ENCODE assay signal across 20 cellular contexts in the genomic region with DNA sequence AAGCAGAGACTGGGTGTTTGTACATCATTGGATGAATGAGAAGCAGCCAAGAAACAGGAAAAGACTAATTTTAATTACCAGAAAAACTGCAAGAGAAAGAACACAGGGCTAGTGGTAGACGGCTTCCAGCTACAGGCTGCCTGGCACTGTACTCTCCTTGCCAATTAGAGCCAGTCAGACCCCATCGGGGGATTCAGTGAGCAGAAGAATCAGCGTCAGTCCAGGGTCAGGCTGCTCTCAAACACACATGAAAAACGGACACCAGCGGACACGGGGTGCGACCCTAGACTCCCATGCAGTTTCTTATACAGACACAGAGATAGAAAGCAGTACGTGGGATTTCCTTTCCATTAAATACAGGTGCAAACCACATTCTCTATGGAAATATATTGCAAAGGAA. TPM values are rescaled to one million over a fixed set of nuclear protein-coding genes. Genes with fewer than 3 reads are reported as not detected.
DNase-seq lines count a peak whose midpoint lies in the region; ATAC-seq, FAIRE-seq and TF ChIP-seq lines count a peak whose summit lies in the region.
"Had no signal": no experiment of that assay in that cellular context is flagged by ENCODE, and none has a peak within 500 bp of the region (broad histone marks: within the 10 kb centered on the region; RNA-seq: fewer than 3 reads in every experiment).

No MANE protein-coding gene starts in this region.

- H3K9me3 ChIP-seq in BE2C (no peaks in the 10 kb centered on the region), MG63 (no peaks in the 10 kb centered on the region), astrocyte (ENCODE audit: insufficient read depth, low read depth, low read length) (no peaks in the 10 kb centered on the region), heart right ventricle (no peaks in the 10 kb centered on the region), right cardiac atrium (ENCODE audit: control insufficient read depth, low read length) (no peaks in the 10 kb centered on the region)
- H3K9me3 ChIP-seq: ascending aorta, Peyer's patch, right lobe of liver, upper lobe of right lung had no signal

- H3K4me1 Mint-ChIP-seq in astrocyte (ENCODE audit: low read depth, unreplicated experiment) = no peaks in the 10 kb centered on the region
- H3K4me1 Mint-ChIP-seq in progenitor cell of endocrine pancreas (ENCODE audit: low read depth) = peaks cover 4% of the 10 kb centered on the region

- DNase-seq in BE2C = peak; percentile 19
- DNase-seq in MG63 = no peak
- no peak for DNase-seq in astrocyte (ENCODE audit: low read depth)
- no peak for DNase-seq in progenitor cell of endocrine pancreas (ENCODE audit: low spot score, unreplicated experiment)
- DNase-seq in heart right ventricle = no peak
- DNase-seq in right cardiac atrium = no peak
- DNase-seq: activated CD4-positive, alpha-beta T cell treated with anti-CD3 and anti-CD28 coated beads, Interleukin-2, amount 10 ng/mL, durations not matched to agents 7 days and 5 days; activated CD8-positive, alpha-beta memory T cell treated with anti-CD3 and anti-CD28 coated beads, Interleukin-2, amount 50 U/mL, for 4 hours; kidney; NCI-H1092; Peyer's patch; right lobe of liver; stimulated activated naive CD8-positive, alpha-beta T cell treated with anti-CD3 and anti-CD28 coated beads, Interleukin-15, Interleukin-2, amounts not matched to agents 100 U/mL and 50 U/mL, for 24 hours; upper lobe of right lung had no signal

- intact Hi-C loops in heart right ventricle (cut with DNase I) = loop anchor here in 4 of 10 donors (10.0 kb wide), 1 partner anchor 1565 kb away; no protein-coding TSS in a partner anchor
- intact Hi-C loops in right cardiac atrium (cut with DNase I) = no loop called here

- H3K4me2 ChIP-seq in astrocyte (ENCODE audit: low read length) = peak overlapping the region; percentile 95

- ATAC-seq in GM19023 (IDR thresholded peaks at IDR 0.05; ENCODE audit: unreplicated experiment) (no peak), heart right ventricle (no peak), right cardiac atrium (no peak)
- ATAC-seq: natural killer cell treated with Interleukin-12 subunit alpha and Interleukin-12 subunit beta and Interleukin-15 and Interleukin-18, amount 100 ng/mL, for 72 hours had no signal

- 67 to 70% methylated on average over 8 of the region's 8 CpGs for WGBS in heart right ventricle, 2 donors
- 53% methylated on average over 8 of the region's 8 CpGs for WGBS in right cardiac atrium

- H3K9me3 Mint-ChIP-seq in astrocyte (ENCODE audit: unreplicated experiment) = no peaks in the 10 kb centered on the region
- no peaks in the 10 kb centered on the region for H3K9me3 Mint-ChIP-seq in progenitor cell of endocrine pancreas (ENCODE audit: low read depth)
- H3K9me3 Mint-ChIP-seq: activated CD4-positive, alpha-beta T cell treated with anti-CD3 and anti-CD28 coated beads, Interleukin-2, amount 10 ng/mL, durations not matched to agents 7 days and 5 days had no signal

- no peaks in the 10 kb centered on the region; the same call in 1 of the 2 replicates for H3K4me1 ChIP-seq in BE2C
- no peaks in the 10 kb centered on the region for H3K4me1 ChIP-seq in astrocyte (ENCODE audit: insufficient read depth, low read length)
- H3K4me1 ChIP-seq in heart right ventricle = peaks cover 0 to 7% (median 0%) of the 10 kb centered on the region in 9 donors
- H3K4me1 ChIP-seq in right cardiac atrium (ENCODE audit: control insufficient read depth, insufficient read depth, low read length) = no peaks in the 10 kb centered on the region
- H3K4me1 ChIP-seq: ascending aorta had no signal

- TF ChIP-seq CTCF in BE2C (IDR thresholded peaks at IDR 0.05; ENCODE audit: low read depth, low read length) (no peak), astrocyte (IDR thresholded peaks at IDR 0.05; ENCODE audit: insufficient read depth, low read depth, low read length) (no peak), progenitor cell of endocrine pancreas (IDR thresholded peaks at IDR 0.05; ENCODE audit: unreplicated experiment) (no peak), heart right ventricle (IDR thresholded peaks at IDR 0.05) (no peak)

- H3K27ac Mint-ChIP-seq in astrocyte (ENCODE audit: unreplicated experiment) (no peak overlapping the region), progenitor cell of endocrine pancreas (no peak overlapping the region)
- H3K27ac Mint-ChIP-seq: activated CD4-positive, alpha-beta T cell treated with anti-CD3 and anti-CD28 coated beads, Interleukin-2, amount 10 ng/mL, durations not matched to agents 7 days and 5 days; natural killer cell treated with Interleukin-12 subunit alpha and Interleukin-12 subunit beta and Interleukin-15 and Interleukin-18, amount 100 ng/mL, for 72 hours had no signal

- H3K79me2 ChIP-seq in astrocyte (ENCODE audit: insufficient read depth, low read length) = no peaks in the 10 kb centered on the region

- H3K4me3 Mint-ChIP-seq in astrocyte (ENCODE audit: unreplicated experiment) (peak overlapping the region; percentile 58), progenitor cell of endocrine pancreas (ENCODE audit: low read depth) (peak overlapping the region; percentile 89)
- H3K4me3 Mint-ChIP-seq: activated CD4-positive, alpha-beta T cell treated with anti-CD3 and anti-CD28 coated beads, Interleukin-2, amount 10 ng/mL, durations not matched to agents 7 days and 5 days had no signal

- H3K36me3 Mint-ChIP-seq in astrocyte (ENCODE audit: low read depth, unreplicated experiment) = no peaks in the 10 kb centered on the region
- H3K36me3 Mint-ChIP-seq in progenitor cell of endocrine pancreas (ENCODE audit: insufficient read depth) = no peaks in the 10 kb centered on the region

- peak overlapping the region; percentile 43 for H2AFZ ChIP-seq in astrocyte (ENCODE audit: low read depth, low read length)

- H4K20me1 ChIP-seq in astrocyte (ENCODE audit: insufficient read depth, low read length) = no peaks in the 10 kb centered on the region

- H3K27me3 ChIP-seq in BE2C (peaks cover 18% of the 10 kb centered on the region), MG63 (peaks cover 26% of the 10 kb centered on the region), astrocyte (ENCODE audit: insufficient read depth, low read length) (peaks cover 9% of the 10 kb centered on the region), heart right ventricle (peaks cover 0 to 52% (median 23%) of the 10 kb centered on the region in 7 donors), right cardiac atrium (ENCODE audit: control insufficient read depth, insufficient read depth) (no peaks in the 10 kb centered on the region)
- H3K27me3 ChIP-seq: ascending aorta, Peyer's patch had no signal

- H3K9ac ChIP-seq in astrocyte (ENCODE audit: low read length) = no peak overlapping the region

- no peak for FAIRE-seq in astrocyte (lab: Jason Lieb, UNC)
- FAIRE-seq: D721Med, GM12892, kidney, TTC549 had no signal

- no peaks in the 10 kb centered on the region for H3K36me3 ChIP-seq in BE2C
- H3K36me3 ChIP-seq in MG63 = no peaks in the 10 kb centered on the region
- H3K36me3 ChIP-seq in astrocyte (ENCODE audit: insufficient read depth, low read length) = no peaks in the 10 kb centered on the region
- no peaks in the 10 kb centered on the region for H3K36me3 ChIP-seq in heart right ventricle
- H3K36me3 ChIP-seq: ascending aorta, Peyer's patch, right lobe of liver, upper lobe of right lung had no signal

- H3K4me3 ChIP-seq in BE2C (ENCODE audit: low read depth, low read length) (peak overlapping the region; percentile 57), MG63 (peak overlapping the region; percentile 55), astrocyte (ENCODE audit: insufficient read depth, low read depth, low read length) (peak overlapping the region; percentile 66), heart right ventricle (no peak overlapping the region), right cardiac atrium (ENCODE audit: low read length) (no peak overlapping the region)

- H3K27me3 Mint-ChIP-seq in astrocyte (ENCODE audit: low read depth, unreplicated experiment) (peaks cover 4% of the 10 kb centered on the region), progenitor cell of endocrine pancreas (peaks cover 52% of the 10 kb centered on the region)

- H3K27ac ChIP-seq in astrocyte (ENCODE audit: low read depth, low read length) (no peak overlapping the region), heart right ventricle (no peak overlapping the region), right cardiac atrium (ENCODE audit: low read length) (no peak overlapping the region)
- H3K27ac ChIP-seq: ascending aorta, Peyer's patch, right lobe of liver, upper lobe of right lung had no signal

RNA-seq across cellular contexts. Expression of a gene that starts 1.1 kb away (rescaled TPM):
- 2.0 TPM for polyA plus RNA-seq in BE2C (2012; ENCODE audit: insufficient read depth, insufficient read length, low read depth)
- total RNA-seq in MG63 (2014; rRNA removed; shearing (Covaris generic); ENCODE audit: low replicate concordance) = 0.96 and 1.5 TPM in 2 replicates
- 1.1 and 2.5 TPM in 2 replicates for total RNA-seq in astrocyte
- total RNA-seq in progenitor cell of endocrine pancreas = 0.50 and 1.2 TPM in 2 replicates
- under 1 TPM in 5 of 10 donors, not detected in 5; 0.05 to 0.35 (median 0.18) TPM for total RNA-seq in heart right ventricle
- under 1 TPM in 1 of 2 donors, not detected in 1; 0.06 TPM for polyA plus RNA-seq in heart right ventricle
- total RNA-seq in right cardiac atrium = under 1 TPM in 2 of 4 donors, not detected in 2; 0.08 to 0.09 TPM
- polyA plus RNA-seq in right cardiac atrium = under 0.01 TPM
- total RNA-seq: activated CD4-positive, alpha-beta T cell treated with anti-CD3 and anti-CD28 coated beads, Interleukin-2, amount 10 ng/mL, durations not matched to agents 7 days and 5 days; natural killer cell treated with Interleukin-12 subunit alpha and Interleukin-12 subunit beta and Interleukin-15 and Interleukin-18, amount 100 ng/mL, for 72 hours; Peyer's patch; upper lobe of right lung had no signal

Comparison
In these comparisons a context has a peak if more than half of its experiments do, and no peak if none do; other contexts are left out.
1. H3K4me3 ChIP-seq: peak in BE2C (single experiment), MG63 (single experiment) and astrocyte (single experiment); none in heart right ventricle (0 of 10) and right cardiac atrium (single experiment).